Comparison of ENCODE assay signal across 7 cellular contexts in the genomic region with DNA sequence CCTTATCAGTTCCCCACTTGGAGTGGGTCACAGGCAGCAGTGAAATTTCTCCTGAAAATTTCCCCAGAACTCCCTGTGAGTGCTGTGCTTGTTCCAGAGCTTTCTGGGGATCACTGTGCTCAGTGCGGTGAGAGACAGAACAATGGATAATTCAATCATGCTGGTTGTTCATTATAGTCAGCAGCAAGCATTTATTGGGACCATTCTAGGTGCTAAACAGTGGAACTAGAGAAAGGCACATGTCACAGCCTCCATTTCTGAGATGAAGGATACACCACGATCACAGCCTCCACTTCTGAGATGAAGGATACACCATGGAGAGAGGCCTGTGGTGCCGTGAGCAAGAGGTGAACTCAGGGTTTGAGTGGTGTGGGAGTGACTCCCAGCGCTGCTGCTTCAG.
DNase-seq lines count a peak whose midpoint lies in the region; TF ChIP-seq lines count a peak whose summit lies in the region.
"Not testable (repeated sequence)": the region's sequence is repeated elsewhere in the genome, so short reads cannot be mapped to it uniquely, and the experiment has no call there.

No MANE protein-coding gene starts in this region.

- not testable (repeated sequence) for H3K9me2 ChIP-seq in hepatocyte (replicated peaks; ENCODE audit: insufficient read depth)

- not testable (repeated sequence) for H3K79me2 ChIP-seq in hepatocyte

- peak; percentile 14 for DNase-seq in Ammon's horn (ENCODE audit: low spot score)
- peak; percentile 31 for DNase-seq in NCI-H2171 treated with DMSO at 0.1 percent for 48 hours (lab: John Stamatoyannopoulos, UW)
- not testable (repeated sequence) for DNase-seq in hepatocyte (ENCODE audit: low spot score)
- peak; percentile 34 for DNase-seq in medulla oblongata (ENCODE audit: extremely low spot score)
- peak in 3 of 49 donors; percentile 1 to 16 (median 2) for DNase-seq in substantia nigra (lab: John Stamatoyannopoulos, UW)

- 86% methylated on average over 4 of the region's 4 CpGs for WGBS in hepatocyte (ENCODE audit: low lambda C conversion rate, missing lambda C conversion rate)

- H3K9me3 ChIP-seq in KOPT-K1 (ENCODE audit: insufficient read depth, low read length, poor library complexity, severe bottlenecking); hepatocyte (ENCODE audit: low read depth): not testable (repeated sequence)

- H3K4me2 ChIP-seq in hepatocyte, result not testable (repeated sequence)

- not testable (repeated sequence) for H3K36me3 ChIP-seq in KOPT-K1 (ENCODE audit: insufficient read depth, low read length); hepatocyte (replicated peaks; ENCODE audit: insufficient read depth, low read depth)

- not testable (repeated sequence) for H2AFZ ChIP-seq in hepatocyte

- H3K27me3 ChIP-seq in hepatocyte, result not testable (repeated sequence)

- H4K20me1 ChIP-seq in hepatocyte (ENCODE audit: insufficient read depth, poor library complexity, severe bottlenecking), result not testable (repeated sequence)

- peak overlapping the region; percentile 20 for H3K27ac ChIP-seq in KOPT-K1 (ENCODE audit: low read depth, low read length, poor library complexity, severe bottlenecking)
- H3K27ac ChIP-seq in cingulate gyrus (ENCODE audit: low read depth, low read length), result peak overlapping the region; percentile 84
- H3K27ac ChIP-seq in hepatocyte, result peak overlapping the region; percentile 93
- peak overlapping the region; percentile 58 for H3K27ac ChIP-seq in substantia nigra (ENCODE audit: low read depth, low read length, poor library complexity, severe bottlenecking)

- not testable (repeated sequence) for H3K4me3 ChIP-seq in hepatocyte

- TF ChIP-seq CTCF in hepatocyte (IDR thresholded peaks at IDR 0.05; ENCODE audit: poor library complexity), result not testable (repeated sequence)

- H3K4me1 ChIP-seq in hepatocyte (ENCODE audit: insufficient read depth), result not testable (repeated sequence)

Comparison
In these comparisons a context has a peak if more than half of its experiments do, and no peak if none do; other contexts are left out.
1. H3K27ac ChIP-seq: peak in every context shown above with its lines; median percentile 93 in hepatocyte; 84 in cingulate gyrus; 58 in substantia nigra; 20 in KOPT-K1.